8 cellular contexts compared by ENCODE assay signal in genomic region chr20:49482621-49483017, GRCh38. TPM values are rescaled to one million over a fixed set of nuclear protein-coding genes. Genes with fewer than 3 reads are reported as not detected.
DNase-seq lines count a peak whose midpoint lies in the region; ATAC-seq, FAIRE-seq and TF ChIP-seq lines count a peak whose summit lies in the region.
"Had no signal": no experiment of that assay in that cellular context is flagged by ENCODE, and none has a peak within 500 bp of the region (broad histone marks: within the 10 kb centered on the region; RNA-seq: fewer than 3 reads in every experiment).

Gene KCNB1 (minus strand): TSS chr20:49482668. CDS start chr20:49482480, 188 bp downstream.

- H2AK5ac ChIP-seq in H1 (ENCODE audit: low read depth, low read length) = no peak within 1 kb of the TSS

- peaks cover 9% of the 10 kb centered on the region for H3K4me1 Mint-ChIP-seq in stimulated activated effector memory CD8-positive, alpha-beta T cell treated with anti-CD3 and anti-CD28 coated beads, Interleukin-12 subunit alpha, Interleukin-12 subunit beta, amount 100 ng/mL, for 72 hours

- H3K4me1 ChIP-seq in HUES64 (ENCODE audit: insufficient read depth, low read length) (no peaks in the 10 kb centered on the region), H1 (replicated peaks in 1 of 4; ENCODE audit: control insufficient read depth in 3 of 4, insufficient read depth in 4 of 4, low read length in 3 of 4) (peaks cover 0 to 5% (median under 1%) of the 10 kb centered on the region in 4 experiments; a peak in 2 of 7 replicates)

- no peak within 1 kb of the TSS for H2BK120ac ChIP-seq in H1 (replicated peaks; ENCODE audit: low read depth, low read length)

- no peaks in the 10 kb centered on the region for H3K36me3 Mint-ChIP-seq in stimulated activated effector memory CD8-positive, alpha-beta T cell treated with anti-CD3 and anti-CD28 coated beads, Interleukin-12 subunit alpha, Interleukin-12 subunit beta, amount 100 ng/mL, for 72 hours

- H2BK5ac ChIP-seq in H1 (ENCODE audit: low read depth, low read length) = no peak within 1 kb of the TSS

- H3K27me3 ChIP-seq in HUES64 (ENCODE audit: insufficient read depth, low read length) (peaks cover 56% of the 10 kb centered on the region), H1 (replicated peaks in 1 of 4; ENCODE audit: control insufficient read depth in 3 of 4, extremely low read depth in 1 of 4, insufficient read depth in 3 of 4, low read length in 3 of 4) (peaks cover 0 to 12% (median 9%) of the 10 kb centered on the region in 4 experiments; a peak in 5 of 7 replicates)

- H3K23ac ChIP-seq in H1 (ENCODE audit: insufficient read length) = no peak within 1 kb of the TSS

- no peak within 1 kb of the TSS for H2AFZ ChIP-seq in H1 (ENCODE audit: low read length)

- H3K23me2 ChIP-seq in H1 (ENCODE audit: low read depth, low read length) = peaks cover 6% of the 10 kb centered on the region; the same call in 1 of the 2 replicates

- TF ChIP-seq RAD21 in H1 (IDR thresholded peaks at IDR 0.05 in 1 of 2, conservative IDR thresholded peaks at IDR 0.05 in 1 of 2; ENCODE audit: low read depth in 2 of 2, low read length in 2 of 2) = peak in 1 of 2 experiments; percentile 10; a peak in 2 of 4 replicates

- no peak for TF ChIP-seq EP300 in H1 (IDR thresholded peaks at IDR 0.05; ENCODE audit: borderline replicate concordance in 1 of 2, low read depth in 2 of 2, low read length in 2 of 2)

- POLR2A ChIA-PET in H1 (lab: Charles Lee; ENCODE audit: partially characterized antibody) = interaction anchor here (0.9 to 1.4 kb wide), 4 partner anchors 10 to 202 kb away, joined by 3 to 4 read pairs (median 3); no protein-coding TSS in a partner anchor

- peak within 1 kb of the TSS; percentile 31 for H3K4me3 Mint-ChIP-seq in stimulated activated effector memory CD8-positive, alpha-beta T cell treated with anti-CD3 and anti-CD28 coated beads, Interleukin-12 subunit alpha, Interleukin-12 subunit beta, amount 100 ng/mL, for 72 hours

- no peak within 1 kb of the TSS for H4K5ac ChIP-seq in H1 (ENCODE audit: insufficient read length, low read depth, low read length)

- no peak within 1 kb of the TSS; the same call in 1 of the 2 replicates for H3K18ac ChIP-seq in H1 (ENCODE audit: extremely low read depth, low read length)

- H3K9me3 ChIP-seq in HUES64 (ENCODE audit: insufficient read depth, low read depth, low read length) = no peaks in the 10 kb centered on the region
- no peaks in the 10 kb centered on the region; a peak in 1 of 4 replicates for H3K9me3 ChIP-seq in H1 (ENCODE audit: insufficient read depth in 2 of 2, low read depth in 1 of 2, low read length in 1 of 2)

- H4K20me1 ChIP-seq in H1 (replicated peaks in 1 of 2; ENCODE audit: control insufficient read depth in 1 of 2, insufficient read depth in 2 of 2, low read length in 2 of 2) = peaks cover 0 to 5% of the 10 kb centered on the region in 2 experiments

- H3K9ac ChIP-seq in HUES64 (ENCODE audit: low read depth, low read length) = no peak within 1 kb of the TSS
- H3K9ac ChIP-seq in H1 (replicated peaks in 1 of 4; ENCODE audit: extremely low read depth in 1 of 4, low read depth in 3 of 4, low read length in 3 of 4) = no peak within 1 kb of the TSS

- H3K36me3 ChIP-seq in HUES64 (ENCODE audit: insufficient read depth, low read length) (no peaks in the 10 kb centered on the region), H1 (ENCODE audit: control insufficient read depth in 2 of 4, insufficient read depth in 4 of 4, low read length in 3 of 4) (no peaks in the 10 kb centered on the region)

- H3K27ac ChIP-seq in HUES64 (ENCODE audit: low read depth, low read length) (no peak within 1 kb of the TSS), H1 (ENCODE audit: low read depth, low read length) (no peak within 1 kb of the TSS)

- CTCF ChIA-PET in H1 (lab: Charles Lee; ENCODE audit: partially characterized antibody) = interaction anchor here (0.7 to 8.5 kb wide), 10 partner anchors 25 to 300 kb away, joined by 3 to 126 read pairs (median 12); no protein-coding TSS in a partner anchor

- no peak within 1 kb of the TSS for H2BK15ac ChIP-seq in H1 (ENCODE audit: low read length)

- no peak; a peak in 1 of 4 replicates for TF ChIP-seq CTCF in H1 (IDR thresholded peaks at IDR 0.05; ENCODE audit: control extremely low read depth in 1 of 3, insufficient read depth in 1 of 3, low read depth in 1 of 3, low read length in 3 of 3)

- H3K4me3 ChIP-seq in HUES64 (ENCODE audit: low read length) (peak within 1 kb of the TSS; percentile 65), H1 (ENCODE audit: extremely low read depth in 1 of 4, insufficient read depth in 2 of 4, low read depth in 3 of 4, low read length in 4 of 4) (peak within 1 kb of the TSS; percentile 41 to 75 (median 62))

- H3K27ac Mint-ChIP-seq in stimulated activated effector memory CD8-positive, alpha-beta T cell treated with anti-CD3 and anti-CD28 coated beads, Interleukin-12 subunit alpha, Interleukin-12 subunit beta, amount 100 ng/mL, for 72 hours = no peak within 1 kb of the TSS

- no peak for FAIRE-seq in H1 (lab: Jason Lieb, UNC)
- FAIRE-seq: TTC549 had no signal

- H3K9me3 Mint-ChIP-seq in stimulated activated effector memory CD8-positive, alpha-beta T cell treated with anti-CD3 and anti-CD28 coated beads, Interleukin-12 subunit alpha, Interleukin-12 subunit beta, amount 100 ng/mL, for 72 hours = no peaks in the 10 kb centered on the region

- H3K56ac ChIP-seq in H1 (replicated peaks; ENCODE audit: insufficient read length, low read depth, low read length) = no peak within 1 kb of the TSS

- H3K14ac ChIP-seq in H1 (ENCODE audit: insufficient read length) = no peak within 1 kb of the TSS

- H2BK20ac ChIP-seq in H1 (ENCODE audit: low read length) = no peak within 1 kb of the TSS

- no peaks in the 10 kb centered on the region for H3K79me2 ChIP-seq in H1 (ENCODE audit: control insufficient read depth in 1 of 2, insufficient read depth in 2 of 2, low read length in 2 of 2)

- peak within 1 kb of the TSS; percentile 50 to 97 for H3K4me2 ChIP-seq in H1 (ENCODE audit: insufficient read depth in 1 of 2, low read depth in 2 of 2, low read length in 2 of 2)

- no peak for TF ChIP-seq POLR2A in H1 (IDR thresholded peaks at IDR 0.05; ENCODE audit: control extremely low read depth in 1 of 2, low read depth in 2 of 2, low read length in 2 of 2)

- peak; percentile 46 to 51 for DNase-seq in activated CD4-positive, alpha-beta T cell treated with anti-CD3 and anti-CD28 coated beads, Interleukin-2, amount 50 U/mL, for 48 hours
- DNase-seq in H1 (ENCODE audit: low read depth in 1 of 2, low spot score in 2 of 2) = peak; percentile 72 to 96
- peak; percentile 43 for DNase-seq in medulla oblongata (ENCODE audit: extremely low spot score)
- peak; percentile 36 to 62 for DNase-seq in stimulated activated effector memory CD8-positive, alpha-beta T cell treated with anti-CD3 and anti-CD28 coated beads, Interleukin-12 subunit alpha, Interleukin-12 subunit beta, amount 100 ng/mL, for 72 hours (ENCODE audit: low spot score in 2 of 2)

- no peak within 1 kb of the TSS for H4K91ac ChIP-seq in H1 (replicated peaks; ENCODE audit: insufficient read length, low read length)

- 2% methylated on average over 34 of the region's 34 CpGs for WGBS in HUES64
- WGBS in H1 (ENCODE audit: extremely low coverage in 1 of 2, insufficient coverage in 1 of 2, insufficient read length in 1 of 2, insufficient replicate concordance in 2 of 2, low coverage in 1 of 2, low lambda C conversion rate in 2 of 2, missing lambda C conversion rate in 1 of 2), 2 experiments = 2% methylated on average over 7 of the region's 34 CpGs; no CpG with 5 or more reads in 1 of the 2 experiments

- 0 out of 2 replicates have a peak within 1 kb of the TSS, but pooled peaks have one; percentile 9 for H2BK12ac ChIP-seq in H1 (ENCODE audit: low read depth, low read length)

- no peaks in the 10 kb centered on the region for H3K79me1 ChIP-seq in H1 (ENCODE audit: low read depth, low read length)

- H3K4ac ChIP-seq in H1 (replicated peaks; ENCODE audit: insufficient read length, low read depth, low read length) = no peak within 1 kb of the TSS

- ATAC-seq in stimulated activated effector memory CD8-positive, alpha-beta T cell treated with anti-CD3 and anti-CD28 coated beads, Interleukin-12 subunit alpha, Interleukin-12 subunit beta, amount 100 ng/mL, for 72 hours = peak; percentile 55
- ATAC-seq in GM19035 (IDR thresholded peaks at IDR 0.05; ENCODE audit: unreplicated experiment) (no peak), HG02970 (IDR thresholded peaks at IDR 0.05; ENCODE audit: low FRiP score, unreplicated experiment) (no peak)

- H4K8ac ChIP-seq in H1 (ENCODE audit: extremely low read depth, insufficient read depth, low read length) = no peak within 1 kb of the TSS; the same call in 1 of the 2 replicates

TF ChIP-seq in H1, 55 proteins besides CTCF, POLR2A, EP300 and RAD21 (continues in another document):
- TF ChIP-seq TAF7 (optimal IDR thresholded peaks at IDR 0.05; ENCODE audit: borderline replicate concordance, low read depth, low read length) (peak; percentile 64), CBX8 (IDR thresholded peaks at IDR 0.05; ENCODE audit: borderline replicate concordance, low read depth, low read length) (no peak), CBX5 (IDR thresholded peaks at IDR 0.05; ENCODE audit: low read depth, low read length) (no peak), EGR1 (IDR thresholded peaks at IDR 0.05; ENCODE audit: borderline replicate concordance, low read depth, low read length) (no peak), SP4 (IDR thresholded peaks at IDR 0.05; ENCODE audit: low read length) (peak; percentile 68), YY1 (IDR thresholded peaks at IDR 0.05; ENCODE audit: low read depth, low read length) (peak; percentile 62; the same call in 1 of the 2 replicates), BACH1 (IDR thresholded peaks at IDR 0.05; ENCODE audit: low read length) (no peak), ATF3 (IDR thresholded peaks at IDR 0.05; ENCODE audit: insufficient read depth, low read depth, low read length) (no peak)

RNA-seq across cellular contexts. Expression of gene KCNB1, which starts in this region (rescaled TPM):
- polyA plus RNA-seq in HUES64 (2013, experiment 1 of 2) = 0.45 TPM
- polyA plus RNA-seq in HUES64 (2013, experiment 2 of 2) = 0.38 TPM
- 0.58 and 0.59 TPM in 2 replicates for total RNA-seq in H1 (2021; fragmentation: NEBNext Ultra II Directional; extraction: Animal tissue kit (Norgen Biotek cat#: 25700))
- 0.47 and 0.67 TPM in 2 replicates for polyA plus RNA-seq in H1 (2011; rRNA removed)
- polyA plus RNA-seq in H1 (2011; cell fraction: cytosol; rRNA removed) = 0.56 TPM
- polyA plus RNA-seq in H1 (2011; cell fraction: nucleus; rRNA removed) = 1.0 TPM
- 0.54 to 4.4 TPM (median 0.65 TPM) in 4 replicates for polyA plus RNA-seq in H1 (2012, experiment 1 of 2)
- 0.12 TPM for polyA plus RNA-seq in H1 (2012, experiment 2 of 2)
- 0.28 TPM for polyA plus RNA-seq in H1 (2013, experiment 1 of 2)
- 0.35 TPM for polyA plus RNA-seq in H1 (2013, experiment 2 of 2)
- polyA minus RNA-seq in H1 (2011; rRNA and poly(A)+ RNA removed) = 1.7 and 6.4 TPM in 2 replicates
- polyA minus RNA-seq in H1 (2011; cell fraction: cytosol; rRNA and poly(A)+ RNA removed) = 1.4 TPM
- polyA minus RNA-seq in H1 (2011; cell fraction: nucleus; rRNA and poly(A)+ RNA removed) = 1.7 TPM
